ENCODE assay signal across 8 cellular contexts in genomic region chr15:32956006-32956405, GRCh38.
DNase-seq lines count a peak whose midpoint lies in the region; ATAC-seq, FAIRE-seq and TF ChIP-seq lines count a peak whose summit lies in the region.

No MANE protein-coding gene starts in this region.

- no peak for ATAC-seq in HG02938 (IDR thresholded peaks at IDR 0.05; ENCODE audit: unreplicated experiment)
- no peak for ATAC-seq in HG03280 (IDR thresholded peaks at IDR 0.05; ENCODE audit: unreplicated experiment)
- no peak for ATAC-seq in upper lobe of left lung (ENCODE audit: low FRiP score in 2 of 2)

- H3K79me2 ChIP-seq in MM.1S (ENCODE audit: low read length) (peaks cover 68% of the 10 kb centered on the region), astrocyte (ENCODE audit: insufficient read depth, low read length) (no peaks in the 10 kb centered on the region)

- no peaks in the 10 kb centered on the region for H3F3A ChIP-seq in MM.1S (ENCODE audit: insufficient read depth, low read length)

- H3K27ac ChIP-seq in MM.1S (ENCODE audit: low read length) (no peak overlapping the region), astrocyte (ENCODE audit: low read depth, low read length) (no peak overlapping the region), upper lobe of left lung (no peak overlapping the region)

- no peaks in the 10 kb centered on the region for H3K9me3 Mint-ChIP-seq in astrocyte (ENCODE audit: unreplicated experiment)

- no peak overlapping the region for H3K4me3 Mint-ChIP-seq in astrocyte (ENCODE audit: unreplicated experiment)

- TF ChIP-seq EP300 in upper lobe of left lung (IDR thresholded peaks at IDR 0.05) = no peak

- H3K36me3 ChIP-seq in GM06990 (ENCODE audit: control insufficient read depth, insufficient read depth, low read length) (no peaks in the 10 kb centered on the region), MM.1S (replicated peaks; ENCODE audit: insufficient read depth, low read length) (no peaks in the 10 kb centered on the region), astrocyte (ENCODE audit: insufficient read depth, low read length) (no peaks in the 10 kb centered on the region), upper lobe of left lung (no peaks in the 10 kb centered on the region)

- peak; percentile 55 for FAIRE-seq in astrocyte (lab: Jason Lieb, UNC)

- TF ChIP-seq CTCF in GM06990 (IDR thresholded peaks at IDR 0.05; ENCODE audit: insufficient read depth, low read length, poor library complexity, severe bottlenecking) (peak; percentile 70), MM.1S (IDR thresholded peaks at IDR 0.05; ENCODE audit: low read length) (peak; percentile 41), astrocyte (IDR thresholded peaks at IDR 0.05; ENCODE audit: insufficient read depth, low read depth, low read length) (peak; percentile 65), upper lobe of left lung (IDR thresholded peaks at IDR 0.05) (peak in 2 of 6 experiments; percentile 8 to 10)

- H3K27me3 ChIP-seq in GM06990 (replicated peaks; ENCODE audit: control insufficient read depth, insufficient read depth, low read length) (no peaks in the 10 kb centered on the region), MM.1S (replicated peaks; ENCODE audit: insufficient read depth, low read length) (no peaks in the 10 kb centered on the region), astrocyte (ENCODE audit: insufficient read depth, low read length) (no peaks in the 10 kb centered on the region), upper lobe of left lung (no peaks in the 10 kb centered on the region)

- H3K9me3 ChIP-seq in MM.1S (replicated peaks; ENCODE audit: insufficient read depth, low read length) (no peaks in the 10 kb centered on the region), astrocyte (ENCODE audit: insufficient read depth, low read depth, low read length) (no peaks in the 10 kb centered on the region), upper lobe of left lung (no peaks in the 10 kb centered on the region)

- H3K36me3 Mint-ChIP-seq in astrocyte (ENCODE audit: low read depth, unreplicated experiment) = peaks cover 1% of the 10 kb centered on the region

- WGBS in upper lobe of left lung, 2 donors = 55 to 59% methylated on average over 1 of the region's 1 CpG

- no peak overlapping the region for H3K4me2 ChIP-seq in MM.1S (ENCODE audit: low read depth, low read length)
- no peak overlapping the region for H3K4me2 ChIP-seq in astrocyte (ENCODE audit: low read length)

- H4K20me1 ChIP-seq in MM.1S (ENCODE audit: insufficient read depth, low read length) (no peaks in the 10 kb centered on the region), astrocyte (ENCODE audit: insufficient read depth, low read length) (no peaks in the 10 kb centered on the region)

- no peaks in the 10 kb centered on the region for H3K27me3 Mint-ChIP-seq in astrocyte (ENCODE audit: low read depth, unreplicated experiment)

- peaks cover 11% of the 10 kb centered on the region for H3K4me1 ChIP-seq in MM.1S (ENCODE audit: low read length)
- H3K4me1 ChIP-seq in astrocyte (ENCODE audit: insufficient read depth, low read length) = peaks cover 8% of the 10 kb centered on the region
- H3K4me1 ChIP-seq in upper lobe of left lung = peaks cover 0 to 8% (median 5%) of the 10 kb centered on the region in 4 donors

- H3K27ac Mint-ChIP-seq in astrocyte (ENCODE audit: unreplicated experiment) = no peak overlapping the region

- H2AFZ ChIP-seq in MM.1S (ENCODE audit: low read length) = no peak overlapping the region
- H2AFZ ChIP-seq in astrocyte (ENCODE audit: low read depth, low read length) = no peak overlapping the region

- H3K9ac ChIP-seq in MM.1S (ENCODE audit: low read length) = no peak overlapping the region
- peak overlapping the region; percentile 18 for H3K9ac ChIP-seq in astrocyte (ENCODE audit: low read length)

- no peaks in the 10 kb centered on the region for H3K9me2 ChIP-seq in MM.1S (replicated peaks; ENCODE audit: insufficient read depth, low read length)

- H3K4me1 Mint-ChIP-seq in astrocyte (ENCODE audit: low read depth, unreplicated experiment) = peaks cover 9% of the 10 kb centered on the region

- TF ChIP-seq POLR2A in upper lobe of left lung (IDR thresholded peaks at IDR 0.05) = no peak

- H3K4me3 ChIP-seq in GM06990 (replicated peaks; ENCODE audit: low read depth, low read length) (no peak overlapping the region), MM.1S (ENCODE audit: low read length) (no peak overlapping the region), astrocyte (ENCODE audit: insufficient read depth, low read depth, low read length) (no peak overlapping the region), upper lobe of left lung (no peak overlapping the region)

- DNase-seq in GM06990 (ENCODE audit: extremely low read depth, insufficient read length) (no peak), MM.1S (no peak), astrocyte (ENCODE audit: low read depth) (peak; percentile 89), kidney tubule cell (ENCODE audit: low spot score) (peak; percentile 50), upper lobe of left lung (no peak)
- no peak for DNase-seq in stimulated activated CD4-positive, alpha-beta T cell treated with anti-CD3 and anti-CD28 coated beads, Interleukin-2, amount 100 ng/mL, for 24 hours

Comparison
In these comparisons a context has a peak if more than half of its experiments do, and no peak if none do; other contexts are left out.
1. DNase-seq: peak in astrocyte (single experiment) and kidney tubule cell (single experiment); none in GM06990 (single experiment), MM.1S (single experiment), stimulated activated CD4-positive, alpha-beta T cell treated with anti-CD3 and anti-CD28 coated beads, Interleukin-2, amount 100 ng/mL, for 24 hours (0 of 2) and upper lobe of left lung (0 of 2).